10 cellular contexts compared by ENCODE assay signal in genomic region chrX:110420771-110421498, GRCh38.
DNase-seq lines count a peak whose midpoint lies in the region; ATAC-seq and TF ChIP-seq lines count a peak whose summit lies in the region.
"Had no signal": no experiment of that assay in that cellular context is flagged by ENCODE, and none has a peak within 500 bp of the region (broad histone marks: within the 10 kb centered on the region; RNA-seq: fewer than 3 reads in every experiment).

No MANE protein-coding gene starts in this region.

- no peak for ATAC-seq in GM19324 (IDR thresholded peaks at IDR 0.05; ENCODE audit: low FRiP score, unreplicated experiment)
- ATAC-seq: mucosa of descending colon had no signal

- TF ChIP-seq CTCF in KMS-11 (conservative IDR thresholded peaks at IDR 0.05; ENCODE audit: low read depth, low read length) = peak; percentile 48
- peak; percentile 14 for TF ChIP-seq CTCF in colonic mucosa (IDR thresholded peaks at IDR 0.05)
- TF ChIP-seq CTCF in retinal pigment epithelial cell (conservative IDR thresholded peaks at IDR 0.05; ENCODE audit: low read depth, low read length) = peak; percentile 43
- TF ChIP-seq CTCF in sigmoid colon (IDR thresholded peaks at IDR 0.05) = no peak

- no peak overlapping the region for H3K4me2 ChIP-seq in KMS-11
- H3K4me2 ChIP-seq: BLaER1 treated with 17β-estradiol and CSF1 and Interleukin-3, amounts not matched to agents 10 nM and 100 nM had no signal

- no peaks in the 10 kb centered on the region for H3K79me2 ChIP-seq in KMS-11 (ENCODE audit: insufficient read depth, low read depth)

- no peaks in the 10 kb centered on the region for H3K9me3 ChIP-seq in colonic mucosa
- no peaks in the 10 kb centered on the region for H3K9me3 ChIP-seq in sigmoid colon
- H3K9me3 ChIP-seq: BLaER1 treated with 17β-estradiol and CSF1 and Interleukin-3, amounts not matched to agents 10 nM and 100 nM; mucosa of descending colon had no signal

- DNase-seq in NCI-H748 (lab: John Stamatoyannopoulos, UW; ENCODE audit: unreplicated experiment) (peak; percentile 42), NCI-H748 treated with DMSO at 0.1 percent for 48 hours (lab: John Stamatoyannopoulos, UW) (no peak), colonic mucosa (no peak), retinal pigment epithelial cell (ENCODE audit: low read depth) (no peak), sigmoid colon (no peak)
- DNase-seq in activated CD4-positive, alpha-beta T cell treated with anti-CD3 and anti-CD28 coated beads for 48 hours = no peak
- DNase-seq: mucosa of descending colon had no signal

- H3K4me3 ChIP-seq in KMS-11 (IDR thresholded peaks at IDR 0.05; ENCODE audit: insufficient read depth, low read depth, low read length) = no peak overlapping the region
- no peak overlapping the region for H3K4me3 ChIP-seq in colonic mucosa
- no peak overlapping the region for H3K4me3 ChIP-seq in retinal pigment epithelial cell (ENCODE audit: low read length)
- no peak overlapping the region for H3K4me3 ChIP-seq in sigmoid colon
- H3K4me3 ChIP-seq: BLaER1 treated with 17β-estradiol and CSF1 and Interleukin-3, amounts not matched to agents 10 nM and 100 nM; mucosa of descending colon had no signal

- H3K9ac ChIP-seq in KMS-11 (no peak overlapping the region), colonic mucosa (ENCODE audit: low read depth in 2 of 2, low read length in 2 of 2) (no peak overlapping the region)
- H3K9ac ChIP-seq: BLaER1 treated with 17β-estradiol and CSF1 and Interleukin-3, amounts not matched to agents 10 nM and 100 nM had no signal

- TF ChIP-seq EP300 in sigmoid colon (IDR thresholded peaks at IDR 0.05) = no peak

- H3K27ac ChIP-seq in KMS-11 (no peak overlapping the region), colonic mucosa (no peak overlapping the region), sigmoid colon (no peak overlapping the region)
- H3K27ac ChIP-seq: BLaER1 treated with 17β-estradiol and CSF1 and Interleukin-3, amounts not matched to agents 10 nM and 100 nM had no signal

- intact Hi-C loops in colonic mucosa (cut with DNase I) = no loop called here
- intact Hi-C loops in sigmoid colon (cut with DNase I) = no loop called here

- H3K36me3 ChIP-seq in KMS-11 (ENCODE audit: insufficient read depth) (no peaks in the 10 kb centered on the region), colonic mucosa (no peaks in the 10 kb centered on the region), sigmoid colon (no peaks in the 10 kb centered on the region)
- H3K36me3 ChIP-seq: BLaER1 treated with 17β-estradiol and CSF1 and Interleukin-3, amounts not matched to agents 10 nM and 100 nM had no signal

- no peaks in the 10 kb centered on the region for H4K20me1 ChIP-seq in KMS-11 (ENCODE audit: insufficient read depth)

- WGBS in sigmoid colon, 2 donors = 40 to 76% methylated on average over 9 of the region's 9 CpGs

- no peak for TF ChIP-seq POLR2A in sigmoid colon (IDR thresholded peaks at IDR 0.05)

- no peaks in the 10 kb centered on the region for H3K4me1 ChIP-seq in KMS-11 (ENCODE audit: low read depth, poor library complexity, severe bottlenecking)
- H3K4me1 ChIP-seq in colonic mucosa = no peaks in the 10 kb centered on the region
- H3K4me1 ChIP-seq in sigmoid colon = no peaks in the 10 kb centered on the region
- H3K4me1 ChIP-seq: BLaER1 treated with 17β-estradiol and CSF1 and Interleukin-3, amounts not matched to agents 10 nM and 100 nM had no signal

- H3K27me3 ChIP-seq in KMS-11 (ENCODE audit: insufficient read depth, low read depth) = no peaks in the 10 kb centered on the region
- H3K27me3 ChIP-seq in colonic mucosa = no peaks in the 10 kb centered on the region
- no peaks in the 10 kb centered on the region for H3K27me3 ChIP-seq in sigmoid colon

- H2AFZ ChIP-seq in KMS-11 (ENCODE audit: low read depth) = no peak overlapping the region

Comparison
In these comparisons a context has a peak if more than half of its experiments do, and no peak if none do; other contexts are left out.
1. CTCF ChIP-seq: peak in KMS-11 (single experiment), colonic mucosa (single experiment) and retinal pigment epithelial cell (single experiment); none in sigmoid colon (0 of 4).